ENCODE assay signal across 25 cellular contexts in genomic region chr12:109436181-109436546, GRCh38.
"Had no signal": no experiment of that assay in that cellular context is flagged by ENCODE, and none has a peak within 500 bp of the region (broad histone marks: within the 10 kb centered on the region; RNA-seq: fewer than 3 reads in every experiment).

No MANE protein-coding gene starts in this region.

- H3K36me3 ChIP-seq: suprapubic skin, transverse colon, vagina, WERI-Rb-1 had no signal

- H3K4me3 Mint-ChIP-seq: activated T-helper 17 cell treated with anti-CD3 and anti-CD28 coated beads, Interleukin-2, amount 50 U/mL, for 72 hours; brain; dendritic cell treated with granulocyte-macrophage colony-stimulating factor and Interleukin-4, amounts not matched to agents 40 ng/mL and 50 ng/mL, for 4 days; memory B cell; nephron progenitor cell; stimulated activated effector memory CD8-positive, alpha-beta T cell treated with anti-CD3 and anti-CD28 coated beads, Interleukin-12 subunit alpha, Interleukin-12 subunit beta, amount 100 ng/mL, for 72 hours; stimulated activated naive CD8-positive, alpha-beta T cell treated with anti-CD3 and anti-CD28 coated beads, Interleukin-15, amount 100 ng/mL, for 72 hours had no signal

- H3K27me3 ChIP-seq: hepatocyte, suprapubic skin, transverse colon, vagina had no signal

- H3K36me3 Mint-ChIP-seq: activated naive CD4-positive, alpha-beta T cell treated with anti-CD3 and anti-CD28 coated beads, Interleukin-2, amount 50 U/mL, for 72 hours; brain; stimulated activated effector memory CD8-positive, alpha-beta T cell treated with anti-CD3 and anti-CD28 coated beads, Interleukin-12 subunit alpha, Interleukin-12 subunit beta, amount 100 ng/mL, for 72 hours had no signal

- H3K9me3 Mint-ChIP-seq: activated naive CD4-positive, alpha-beta T cell treated with anti-CD3 and anti-CD28 coated beads, Interleukin-2, amount 50 U/mL, for 72 hours; activated T-helper 17 cell treated with anti-CD3 and anti-CD28 coated beads, Interleukin-2, amount 50 U/mL, for 72 hours; brain; dendritic cell treated with granulocyte-macrophage colony-stimulating factor and Interleukin-4, amounts not matched to agents 40 ng/mL and 50 ng/mL, for 4 days; memory B cell; nephron progenitor cell; stimulated activated effector memory CD8-positive, alpha-beta T cell treated with anti-CD3 and anti-CD28 coated beads, Interleukin-12 subunit alpha, Interleukin-12 subunit beta, amount 100 ng/mL, for 72 hours; stimulated activated naive CD8-positive, alpha-beta T cell treated with anti-CD3 and anti-CD28 coated beads, Interleukin-15, amount 100 ng/mL, for 72 hours had no signal

- H3K27ac ChIP-seq: hepatocyte, suprapubic skin, transverse colon, vagina, WERI-Rb-1 had no signal

- H3K4me1 Mint-ChIP-seq: activated T-helper 17 cell treated with anti-CD3 and anti-CD28 coated beads, Interleukin-2, amount 50 U/mL, for 72 hours had no signal

- H3K4me3 ChIP-seq: hepatocyte, mucosa of descending colon, suprapubic skin, transverse colon, vagina had no signal

- H3K27me3 Mint-ChIP-seq: activated T-helper 17 cell treated with anti-CD3 and anti-CD28 coated beads, Interleukin-2, amount 50 U/mL, for 72 hours; brain; memory B cell; stimulated activated naive CD8-positive, alpha-beta T cell treated with anti-CD3 and anti-CD28 coated beads, Interleukin-15, amount 100 ng/mL, for 72 hours had no signal

- H3K27ac Mint-ChIP-seq: activated naive CD4-positive, alpha-beta T cell treated with anti-CD3 and anti-CD28 coated beads, Interleukin-2, amount 50 U/mL, for 72 hours; activated T-helper 17 cell treated with anti-CD3 and anti-CD28 coated beads, Interleukin-2, amount 50 U/mL, for 72 hours; brain; dendritic cell treated with granulocyte-macrophage colony-stimulating factor and Interleukin-4, amounts not matched to agents 40 ng/mL and 50 ng/mL, for 4 days; memory B cell; nephron progenitor cell; stimulated activated effector memory CD8-positive, alpha-beta T cell treated with anti-CD3 and anti-CD28 coated beads, Interleukin-12 subunit alpha, Interleukin-12 subunit beta, amount 100 ng/mL, for 72 hours; stimulated activated naive CD8-positive, alpha-beta T cell treated with anti-CD3 and anti-CD28 coated beads, Interleukin-15, amount 100 ng/mL, for 72 hours had no signal

- H3K9me3 ChIP-seq: mucosa of descending colon, suprapubic skin, transverse colon, vagina had no signal

- H2AFZ ChIP-seq: hepatocyte had no signal

- H3K79me2 ChIP-seq: hepatocyte had no signal

- H3K4me2 ChIP-seq: hepatocyte had no signal

- H3K4me1 ChIP-seq: vagina had no signal

- DNase-seq: activated CD4-positive, alpha-beta T cell treated with anti-CD3 and anti-CD28 coated beads for 1 hour; activated CD4-positive, alpha-beta T cell treated with anti-CD3 and anti-CD28 coated beads, Interleukin-2, amount 50 U/mL, for 1 hour; activated T-cell treated with anti-CD3 and anti-CD28 coated beads, Interleukin-2, amount 50 U/mL, for 1 hour; aorta; caudate nucleus; effector CD8-positive, alpha-beta T cell; foreskin melanocyte; left cardiac atrium; mucosa of descending colon; nephron progenitor cell; occipital lobe; small intestine; stimulated activated CD4-positive, alpha-beta T cell treated with anti-CD3 and anti-CD28 coated beads, Interleukin-2, amount 100 ng/mL, for 24 hours; stimulated activated naive CD8-positive, alpha-beta T cell treated with anti-CD3 and anti-CD28 coated beads, Interleukin-15, amount 100 ng/mL, for 72 hours; transverse colon; WERI-Rb-1 had no signal
